7 cellular contexts compared by ENCODE assay signal in genomic region chr19:1252221-1252817, GRCh38. TPM values are rescaled to one million over a fixed set of nuclear protein-coding genes. Genes with fewer than 3 reads are reported as not detected.
A peak's percentile ranks its signal among the peaks of the same experiment; 100 is the strongest.
DNase-seq lines count a peak whose midpoint lies in the region; ATAC-seq, FAIRE-seq and TF ChIP-seq lines count a peak whose summit lies in the region.

No MANE protein-coding gene starts in this region.

- FAIRE-seq in GM12892 (lab: Jason Lieb, UNC), result no peak

- DNase-seq in H4 (ENCODE audit: low spot score) (peak; percentile 86), RWPE1 (ENCODE audit: low spot score) (peak; percentile 54), anterior cingulate cortex (lab: John Stamatoyannopoulos, UW) (peak in 54 of 58 donors; percentile 56 to 98 (median 85)), right atrium auricular region (ENCODE audit: low spot score) (peak; percentile 96), progenitor cell of endocrine pancreas (ENCODE audit: low spot score, unreplicated experiment) (no peak), GM12892 (ENCODE audit: insufficient read length) (no peak)

- H3K36me3 ChIP-seq in right atrium auricular region, result peaks cover 57% of the 10 kb centered on the region

- peak overlapping the region; percentile 74 for H3K27ac Mint-ChIP-seq in progenitor cell of endocrine pancreas

- peaks cover 14% of the 10 kb centered on the region for H3K36me3 Mint-ChIP-seq in progenitor cell of endocrine pancreas (ENCODE audit: insufficient read depth)

- H3K4me3 Mint-ChIP-seq in progenitor cell of endocrine pancreas (ENCODE audit: low read depth), result peak overlapping the region; percentile 88

- peaks cover 8% of the 10 kb centered on the region for H3K4me1 Mint-ChIP-seq in progenitor cell of endocrine pancreas (ENCODE audit: low read depth)

- peaks cover 0 to 76% of the 10 kb centered on the region in 2 donors for H3K4me1 ChIP-seq in right atrium auricular region

- no peaks in the 10 kb centered on the region for H3K9me3 ChIP-seq in right atrium auricular region

- no peaks in the 10 kb centered on the region for H3K27me3 ChIP-seq in right atrium auricular region

- peak overlapping the region; percentile 81 to 82 for H3K4me3 ChIP-seq in right atrium auricular region

- CTCF ChIA-PET in RWPE1 (lab: Yijun Ruan, JAX), result interaction anchor here (0.8 to 1.9 kb wide), 2 partner anchors 8 to 15 kb away, joined by 6 to 9 read pairs; no protein-coding TSS in a partner anchor

- no peak for TF ChIP-seq POLR2A in GM12892 (IDR thresholded peaks at IDR 0.05; ENCODE audit: low read depth, low read length)

- no peak for TF ChIP-seq CTCF in RWPE1 (conservative IDR thresholded peaks at IDR 0.05; ENCODE audit: low read depth)
- TF ChIP-seq CTCF in right atrium auricular region (IDR thresholded peaks at IDR 0.05), result no peak
- no peak for TF ChIP-seq CTCF in progenitor cell of endocrine pancreas (IDR thresholded peaks at IDR 0.05; ENCODE audit: unreplicated experiment)

- ATAC-seq in HG03175 (IDR thresholded peaks at IDR 0.05; ENCODE audit: unreplicated experiment), result no peak

- H3K9me3 Mint-ChIP-seq in progenitor cell of endocrine pancreas (ENCODE audit: low read depth), result no peaks in the 10 kb centered on the region

- no peaks in the 10 kb centered on the region for H3K27me3 Mint-ChIP-seq in progenitor cell of endocrine pancreas

- peak overlapping the region; percentile 100 for H3K27ac ChIP-seq in RWPE1
- peak overlapping the region; percentile 97 to 100 for H3K27ac ChIP-seq in right atrium auricular region

- POLR2A ChIA-PET in RWPE1 (lab: Yijun Ruan, JAX; ENCODE audit: low non-redundant PET), result interaction anchor here (0.6 to 1.4 kb wide), 6 partner anchors 10 to 497 kb away, joined by 3 to 14 read pairs (median 8); partner anchors contain the start of gene CIRBP

RNA-seq across cellular contexts. Expression of gene MIDN, which starts 3.9 kb away (rescaled TPM):
- total RNA-seq in H4 (2014; rRNA removed; shearing (Covaris generic)), result 2.4 and 4.2 TPM in 2 replicates
- total RNA-seq in right atrium auricular region (10 to 100 TPM; 42.1 to 42.2 TPM), progenitor cell of endocrine pancreas (187 and 193 TPM in 2 replicates)
- polyA plus RNA-seq in GM12892 (2012; ENCODE audit: missing spikeins), result 8.9 TPM

RNA-seq across cellular contexts. Expression of gene ATP5F1D, which starts 10.8 kb away (rescaled TPM):
- 34.9 and 37.0 TPM in 2 replicates for total RNA-seq in H4 (2014; rRNA removed; shearing (Covaris generic))
- total RNA-seq in right atrium auricular region, result 100 to 1,000 TPM; 193 to 269 TPM
- total RNA-seq in progenitor cell of endocrine pancreas, result 107 and 117 TPM in 2 replicates
- 63.3 TPM for polyA plus RNA-seq in GM12892 (2012; ENCODE audit: missing spikeins)

RNA-seq across cellular contexts. Expression of gene CBARP, which starts 14.5 kb away (rescaled TPM):
- 0.37 and 1.2 TPM in 2 replicates for total RNA-seq in H4 (2014; rRNA removed; shearing (Covaris generic))
- total RNA-seq in right atrium auricular region, result 1 to 10 TPM; 2.4 to 2.6 TPM
- total RNA-seq in progenitor cell of endocrine pancreas, result 12.4 and 13.0 TPM in 2 replicates
- not detected for polyA plus RNA-seq in GM12892 (2012; ENCODE audit: missing spikeins)

RNA-seq across cellular contexts. Expression of gene CIRBP, which starts 16.8 kb away (rescaled TPM):
- total RNA-seq in H4 (2014; rRNA removed; shearing (Covaris generic)), result 196 and 197 TPM in 2 replicates
- total RNA-seq in right atrium auricular region, result 100 to 1,000 TPM; 288 to 385 TPM
- total RNA-seq in progenitor cell of endocrine pancreas, result 462 and 465 TPM in 2 replicates
- 276 TPM for polyA plus RNA-seq in GM12892 (2012; ENCODE audit: missing spikeins)

RNA-seq across cellular contexts. Expression of gene FAM174C, which starts 23.0 kb away (rescaled TPM):
- total RNA-seq in H4 (2014; rRNA removed; shearing (Covaris generic)), result 49.8 and 59.5 TPM in 2 replicates
- total RNA-seq in right atrium auricular region (10 to 100 TPM; 28.9 to 29.8 TPM), progenitor cell of endocrine pancreas (30.0 and 31.8 TPM in 2 replicates)
- polyA plus RNA-seq in GM12892 (2012; ENCODE audit: missing spikeins), result 20.2 TPM

Comparison
In these comparisons a context has a peak if more than half of its experiments do, and no peak if none do; other contexts are left out.
1. DNase-seq: peak in H4 (single experiment), RWPE1 (single experiment), anterior cingulate cortex (54 of 58) and right atrium auricular region (single experiment); none in progenitor cell of endocrine pancreas (single experiment) and GM12892 (single experiment).